In genomic region chr7:46549347-46549746, GRCh38 we compare ENCODE assay signal across 21 cellular contexts.
"Had no signal": no experiment of that assay in that cellular context is flagged by ENCODE, and none has a peak within 500 bp of the region (broad histone marks: within the 10 kb centered on the region; RNA-seq: fewer than 3 reads in every experiment).

No MANE protein-coding gene starts in this region.

- DNase-seq: effector CD4-positive, alpha-beta T cell; endodermal cell; heart left ventricle; hypothalamus; islet precursor cell; left ventricle myocardium superior; mesendoderm; naive thymus-derived CD8-positive, alpha-beta T cell; psoas muscle; retina; stimulated activated naive CD4-positive, alpha-beta T cell; stomach; substantia nigra; transverse colon had no signal

- H3K4me1 ChIP-seq: heart left ventricle, psoas muscle, stomach had no signal

- H3K4me3 ChIP-seq: coronary artery, heart left ventricle, lung, psoas muscle, stomach, thoracic aorta, transverse colon had no signal

- H3K27me3 ChIP-seq: heart left ventricle, neutrophil, stomach, transverse colon had no signal

- H3K9me3 ChIP-seq: neutrophil, psoas muscle, stomach, thoracic aorta, transverse colon had no signal

- ATAC-seq: heart left ventricle; left ventricle myocardium superior; naive thymus-derived CD8-positive, alpha-beta T cell; psoas muscle; sciatic nerve had no signal

- FAIRE-seq: endothelial cell of umbilical vein, urothelium cell line had no signal

- H3K36me3 ChIP-seq: heart left ventricle, neutrophil, stomach, thoracic aorta, transverse colon had no signal

- H3K27ac ChIP-seq: coronary artery, heart left ventricle, neutrophil, psoas muscle, stomach, thoracic aorta had no signal
